9 cellular contexts compared by ENCODE assay signal in genomic region chr9:130138791-130139190, GRCh38. TPM values are rescaled to one million over a fixed set of nuclear protein-coding genes. Genes with fewer than 3 reads are reported as not detected.
DNase-seq lines count a peak whose midpoint lies in the region; ATAC-seq and TF ChIP-seq lines count a peak whose summit lies in the region.
"Had no signal": no experiment of that assay in that cellular context is flagged by ENCODE, and none has a peak within 500 bp of the region (broad histone marks: within the 10 kb centered on the region; RNA-seq: fewer than 3 reads in every experiment).

No MANE protein-coding gene starts in this region.

- no peak for TF ChIP-seq POLR2A in upper lobe of left lung (IDR thresholded peaks at IDR 0.05)

- H3K27ac ChIP-seq in mesenchymal stem cell (ENCODE audit: low read length, poor library complexity, severe bottlenecking) = peak overlapping the region; percentile 71
- H3K27ac ChIP-seq in upper lobe of left lung = no peak overlapping the region
- H3K27ac ChIP-seq: VCaP had no signal

- peaks cover 1% of the 10 kb centered on the region for H3K79me1 ChIP-seq in mesenchymal stem cell (replicated peaks; ENCODE audit: low read length, poor library complexity, severe bottlenecking)

- peak overlapping the region; percentile 38 to 59 for H3K18ac ChIP-seq in mesenchymal stem cell (ENCODE audit: low read depth in 1 of 2, low read length in 2 of 2)

- H2AK5ac ChIP-seq in mesenchymal stem cell (ENCODE audit: low read length, severe bottlenecking) = peak overlapping the region; percentile 41

- no peak overlapping the region for H4K8ac ChIP-seq in mesenchymal stem cell (ENCODE audit: low read length)

- CTCF ChIA-PET in activated naive CD4-positive, alpha-beta T cell treated with anti-CD3 and anti-CD28 coated beads, Interleukin-2, amount 10 ng/mL, durations not matched to agents 7 days and 5 days (lab: Charles Lee) = interaction anchor here (0.9 to 1.2 kb wide), 2 partner anchors 11 to 19 kb away, joined by 3 read pairs; no protein-coding TSS in a partner anchor

- peaks cover 30% of the 10 kb centered on the region for H3K4me1 Mint-ChIP-seq in activated naive CD4-positive, alpha-beta T cell treated with anti-CD3 and anti-CD28 coated beads, Interleukin-2, amount 10 ng/mL, durations not matched to agents 7 days and 5 days

- H3K14ac ChIP-seq in mesenchymal stem cell (ENCODE audit: low read length in 2 of 2) = no peak overlapping the region

- WGBS in mesenchymal stem cell = 83% methylated on average over 6 of the region's 6 CpGs
- WGBS in upper lobe of left lung, 2 donors = 60 to 65% methylated on average over 6 of the region's 6 CpGs

- H3K4me1 ChIP-seq in mesenchymal stem cell (ENCODE audit: control insufficient read depth, insufficient read depth, low read depth, low read length) (peaks cover 17% of the 10 kb centered on the region), upper lobe of left lung (peaks cover 7 to 19% (median 12%) of the 10 kb centered on the region in 4 donors)

- no peak for TF ChIP-seq EP300 in upper lobe of left lung (IDR thresholded peaks at IDR 0.05)

- no peak overlapping the region for H2AFZ ChIP-seq in mesenchymal stem cell (ENCODE audit: low read depth, low read length)

- H3K4me2 ChIP-seq in mesenchymal stem cell (ENCODE audit: low read length, poor library complexity, severe bottlenecking) = no peak overlapping the region

- ATAC-seq in upper lobe of left lung (ENCODE audit: low FRiP score in 2 of 2) (peak; percentile 36 to 80), GM18868 (IDR thresholded peaks at IDR 0.05; ENCODE audit: unreplicated experiment) (no peak), HG03095 (IDR thresholded peaks at IDR 0.05; ENCODE audit: unreplicated experiment) (no peak), GM18909 (IDR thresholded peaks at IDR 0.05; ENCODE audit: poor library complexity, unreplicated experiment) (no peak)

- H3K9me3 Mint-ChIP-seq in activated naive CD4-positive, alpha-beta T cell treated with anti-CD3 and anti-CD28 coated beads, Interleukin-2, amount 10 ng/mL, durations not matched to agents 7 days and 5 days = no peaks in the 10 kb centered on the region

- no peak for DNase-seq in activated naive CD4-positive, alpha-beta T cell treated with anti-CD3 and anti-CD28 coated beads, Interleukin-2, amount 10 ng/mL, durations not matched to agents 7 days and 5 days
- no peak for DNase-seq in activated naive CD4-positive, alpha-beta T cell treated with anti-CD3 and anti-CD28 coated beads, Interleukin-2, amount 50 U/mL, for 16 hours
- DNase-seq in cardiac fibroblast (ENCODE audit: low read depth in 2 of 2) (peak; percentile 96 to 97), mesenchymal stem cell (peak; percentile 75), upper lobe of left lung (no peak)

- H2BK12ac ChIP-seq in mesenchymal stem cell (ENCODE audit: low read length in 2 of 2) = peak overlapping the region in 1 of 2 experiments; percentile 28

- peaks cover 24 to 31% of the 10 kb centered on the region in 2 experiments for H3K36me3 ChIP-seq in mesenchymal stem cell (ENCODE audit: control insufficient read depth in 1 of 2, insufficient read depth in 2 of 2, low read depth in 1 of 2, low read length in 2 of 2)
- H3K36me3 ChIP-seq in upper lobe of left lung = peaks cover 0 to 31% (median 10%) of the 10 kb centered on the region in 4 donors

- peak overlapping the region in 1 of 2 experiments; percentile 15 for H3K4ac ChIP-seq in mesenchymal stem cell (ENCODE audit: low read depth in 1 of 2, low read length in 2 of 2)

- TF ChIP-seq CTCF in cardiac fibroblast (IDR thresholded peaks at IDR 0.05; ENCODE audit: low read depth, low read length) = no peak
- TF ChIP-seq CTCF in upper lobe of left lung (IDR thresholded peaks at IDR 0.05) = no peak

- H3K4me3 ChIP-seq in cardiac fibroblast (replicated peaks in 1 of 2; ENCODE audit: low read depth in 2 of 2, low read length in 2 of 2) (no peak overlapping the region), mesenchymal stem cell (ENCODE audit: insufficient read depth in 1 of 2, low read depth in 1 of 2, low read length in 2 of 2) (peak overlapping the region in 1 of 2 experiments; percentile 9), upper lobe of left lung (no peak overlapping the region)

- peak overlapping the region; percentile 25 for H4K91ac ChIP-seq in mesenchymal stem cell (ENCODE audit: low read length)

- H3K9me3 ChIP-seq in mesenchymal stem cell (ENCODE audit: control insufficient read depth, low read length) = no peaks in the 10 kb centered on the region
- H3K9me3 ChIP-seq in upper lobe of left lung = no peaks in the 10 kb centered on the region

- no peak overlapping the region for H2BK5ac ChIP-seq in mesenchymal stem cell (ENCODE audit: low read depth, low read length, poor library complexity, severe bottlenecking)

- H2BK120ac ChIP-seq in mesenchymal stem cell (ENCODE audit: low read depth, low read length) = no peak overlapping the region

- no peak overlapping the region for H3K23ac ChIP-seq in mesenchymal stem cell (ENCODE audit: low read length in 2 of 2)

- H2BK15ac ChIP-seq in mesenchymal stem cell (ENCODE audit: low read depth, poor library complexity, severe bottlenecking) = no peak overlapping the region

- H3K27me3 Mint-ChIP-seq in activated naive CD4-positive, alpha-beta T cell treated with anti-CD3 and anti-CD28 coated beads, Interleukin-2, amount 10 ng/mL, durations not matched to agents 7 days and 5 days = peaks cover 24% of the 10 kb centered on the region

- H3K27me3 ChIP-seq in mesenchymal stem cell (ENCODE audit: control insufficient read depth in 1 of 2, insufficient read depth in 1 of 2, low read length in 2 of 2) (no peaks in the 10 kb centered on the region), upper lobe of left lung (no peaks in the 10 kb centered on the region)

- peak overlapping the region; percentile 69 for H3K9ac ChIP-seq in mesenchymal stem cell (ENCODE audit: low read length)

- H3K4me3 Mint-ChIP-seq in activated naive CD4-positive, alpha-beta T cell treated with anti-CD3 and anti-CD28 coated beads, Interleukin-2, amount 10 ng/mL, durations not matched to agents 7 days and 5 days = no peak overlapping the region

- peaks cover 22% of the 10 kb centered on the region for H3K36me3 Mint-ChIP-seq in activated naive CD4-positive, alpha-beta T cell treated with anti-CD3 and anti-CD28 coated beads, Interleukin-2, amount 10 ng/mL, durations not matched to agents 7 days and 5 days

- peak overlapping the region; percentile 64 for H3K27ac Mint-ChIP-seq in activated naive CD4-positive, alpha-beta T cell treated with anti-CD3 and anti-CD28 coated beads, Interleukin-2, amount 10 ng/mL, durations not matched to agents 7 days and 5 days

RNA-seq across cellular contexts. Expression of gene NCS1, which starts 33.4 kb away (rescaled TPM):
- 38.8 TPM for polyA plus RNA-seq in mesenchymal stem cell (2013, experiment 1 of 2)
- polyA plus RNA-seq in mesenchymal stem cell (2013, experiment 2 of 2) = 37.7 TPM
- total RNA-seq in upper lobe of left lung = 1 to 10 TPM; 2.7 to 10.0 (median 3.9) TPM

Comparison
In these comparisons a context has a peak if more than half of its experiments do, and no peak if none do; other contexts are left out.
1. DNase-seq: peak in cardiac fibroblast (2 of 2) and mesenchymal stem cell (single experiment); none in activated naive CD4-positive, alpha-beta T cell treated with anti-CD3 and anti-CD28 coated beads, Interleukin-2, amount 10 ng/mL, durations not matched to agents 7 days and 5 days (single experiment), activated naive CD4-positive, alpha-beta T cell treated with anti-CD3 and anti-CD28 coated beads, Interleukin-2, amount 50 U/mL, for 16 hours (single experiment) and upper lobe of left lung (0 of 2).
2. ATAC-seq: peak in upper lobe of left lung (2 of 2); none in GM18868 (single experiment), HG03095 (single experiment) and GM18909 (single experiment).